In genomic region chr1:202835548-202836072, GRCh38 we compare ENCODE assay signal across 12 cellular contexts. TPM values are rescaled to one million over a fixed set of nuclear protein-coding genes. Genes with fewer than 3 reads are reported as not detected.
DNase-seq lines count a peak whose midpoint lies in the region; ATAC-seq, FAIRE-seq and TF ChIP-seq lines count a peak whose summit lies in the region.
"Had no signal": no experiment of that assay in that cellular context is flagged by ENCODE, and none has a peak within 500 bp of the region (broad histone marks: within the 10 kb centered on the region; RNA-seq: fewer than 3 reads in every experiment).

No MANE protein-coding gene starts in this region.

- H3K27ac Mint-ChIP-seq in T-helper 2 cell treated with Interferon-gamma antibody and Interleukin-4, amounts not matched to agents 5 μg/mL and 100 μg/mL, for 36 hours = no peak overlapping the region
- peak overlapping the region; percentile 94 for H3K27ac Mint-ChIP-seq in type B pancreatic cell

- H3K9ac ChIP-seq in H1 (replicated peaks in 1 of 4; ENCODE audit: extremely low read depth in 1 of 4, low read depth in 3 of 4, low read length in 3 of 4) = no peak overlapping the region

- H3K27ac ChIP-seq in H1 (ENCODE audit: low read depth, low read length) (no peak overlapping the region), vagina (no peak overlapping the region)
- H3K27ac ChIP-seq: left ventricle myocardium inferior had no signal

- no peak overlapping the region for H2BK15ac ChIP-seq in H1 (ENCODE audit: low read length)

- no peak overlapping the region; the same call in 1 of the 2 replicates for H2BK12ac ChIP-seq in H1 (ENCODE audit: low read depth, low read length)

- H3K14ac ChIP-seq in H1 (ENCODE audit: insufficient read length) = no peak overlapping the region

- H3K36me3 Mint-ChIP-seq in T-helper 2 cell treated with Interferon-gamma antibody and Interleukin-4, amounts not matched to agents 5 μg/mL and 100 μg/mL, for 36 hours (ENCODE audit: low read depth) = no peaks in the 10 kb centered on the region
- no peaks in the 10 kb centered on the region for H3K36me3 Mint-ChIP-seq in type B pancreatic cell

- no peak for FAIRE-seq in H1 (lab: Jason Lieb, UNC)

- TF ChIP-seq CTCF in H1 (IDR thresholded peaks at IDR 0.05; ENCODE audit: control extremely low read depth in 1 of 3, insufficient read depth in 1 of 3, low read depth in 1 of 3, low read length in 3 of 3) = no peak
- TF ChIP-seq CTCF in type B pancreatic cell (conservative IDR thresholded peaks at IDR 0.05) = no peak
- TF ChIP-seq CTCF in vagina (IDR thresholded peaks at IDR 0.05) = no peak

- H3K4me1 ChIP-seq in H1 (replicated peaks in 1 of 4; ENCODE audit: control insufficient read depth in 3 of 4, insufficient read depth in 4 of 4, low read length in 3 of 4) (peaks cover 0 to 6% (median 5%) of the 10 kb centered on the region in 4 experiments; a peak in 6 of 7 replicates), vagina (peaks cover 25% of the 10 kb centered on the region)
- H3K4me1 ChIP-seq: left ventricle myocardium inferior had no signal

- CTCF ChIA-PET in H1 (lab: Charles Lee; ENCODE audit: partially characterized antibody) = interaction anchor here (0.9 to 2.1 kb wide), 8 partner anchors 10 to 203 kb away, joined by 3 to 19 read pairs (median 4); partner anchors contain the start of gene PCAT6

- no peaks in the 10 kb centered on the region for H3K9me3 Mint-ChIP-seq in T-helper 2 cell treated with Interferon-gamma antibody and Interleukin-4, amounts not matched to agents 5 μg/mL and 100 μg/mL, for 36 hours
- H3K9me3 Mint-ChIP-seq in type B pancreatic cell = no peaks in the 10 kb centered on the region

- H3K18ac ChIP-seq in H1 (ENCODE audit: extremely low read depth, low read length) = 0 out of 2 replicates have a peak overlapping the region, but pooled peaks have one; percentile 32

- no peak overlapping the region for H3K4ac ChIP-seq in H1 (replicated peaks; ENCODE audit: insufficient read length, low read depth, low read length)

- H3K4me3 ChIP-seq in H1 (ENCODE audit: extremely low read depth in 1 of 4, insufficient read depth in 2 of 4, low read depth in 3 of 4, low read length in 4 of 4) (no peak overlapping the region), vagina (no peak overlapping the region)
- H3K4me3 ChIP-seq: left ventricle myocardium inferior had no signal

- peak overlapping the region; percentile 79 for H3K4me3 Mint-ChIP-seq in T-helper 2 cell treated with Interferon-gamma antibody and Interleukin-4, amounts not matched to agents 5 μg/mL and 100 μg/mL, for 36 hours
- H3K4me3 Mint-ChIP-seq in type B pancreatic cell = no peak overlapping the region

- H3K27me3 ChIP-seq in H1 (replicated peaks in 1 of 4; ENCODE audit: control insufficient read depth in 3 of 4, extremely low read depth in 1 of 4, insufficient read depth in 3 of 4, low read length in 3 of 4) = no peaks in the 10 kb centered on the region
- H3K27me3 ChIP-seq in vagina = no peaks in the 10 kb centered on the region

- no peak for TF ChIP-seq POLR2A in H1 (IDR thresholded peaks at IDR 0.05; ENCODE audit: control extremely low read depth in 1 of 2, low read depth in 2 of 2, low read length in 2 of 2)
- no peak for TF ChIP-seq POLR2A in vagina (IDR thresholded peaks at IDR 0.05)

- intact Hi-C loops in vagina (cut with DNase I) = no loop called here

- no peak overlapping the region for H4K5ac ChIP-seq in H1 (ENCODE audit: insufficient read length, low read depth, low read length)

- no peaks in the 10 kb centered on the region for H4K20me1 ChIP-seq in H1 (replicated peaks in 1 of 2; ENCODE audit: control insufficient read depth in 1 of 2, insufficient read depth in 2 of 2, low read length in 2 of 2)

- H3K79me1 ChIP-seq in H1 (ENCODE audit: low read depth, low read length) = no peaks in the 10 kb centered on the region

- ATAC-seq in GM18519 (IDR thresholded peaks at IDR 0.05; ENCODE audit: low FRiP score, unreplicated experiment) (no peak), GM21825 (IDR thresholded peaks at IDR 0.05; ENCODE audit: unreplicated experiment) (no peak)

- no peak overlapping the region for H3K56ac ChIP-seq in H1 (replicated peaks; ENCODE audit: insufficient read length, low read depth, low read length)

- H4K91ac ChIP-seq in H1 (replicated peaks; ENCODE audit: insufficient read length, low read length) = peak overlapping the region; percentile 62

- no peaks in the 10 kb centered on the region for H3K23me2 ChIP-seq in H1 (ENCODE audit: low read depth, low read length)

- no peak overlapping the region for H2AK5ac ChIP-seq in H1 (ENCODE audit: low read depth, low read length)

- no peaks in the 10 kb centered on the region for H3K79me2 ChIP-seq in H1 (ENCODE audit: control insufficient read depth in 1 of 2, insufficient read depth in 2 of 2, low read length in 2 of 2)

- POLR2A ChIA-PET in H1 (lab: Charles Lee; ENCODE audit: partially characterized antibody) = interaction anchor here (0.8 to 2.6 kb wide), 9 partner anchors 10 to 37 kb away, joined by 3 to 10 read pairs (median 4); partner anchors contain the start of gene PCAT6

- peaks cover 5% of the 10 kb centered on the region for H3K27me3 Mint-ChIP-seq in T-helper 2 cell treated with Interferon-gamma antibody and Interleukin-4, amounts not matched to agents 5 μg/mL and 100 μg/mL, for 36 hours (ENCODE audit: low read depth)
- no peaks in the 10 kb centered on the region for H3K27me3 Mint-ChIP-seq in type B pancreatic cell

- H2BK5ac ChIP-seq in H1 (ENCODE audit: low read depth, low read length) = no peak overlapping the region

- WGBS in H1 (ENCODE audit: extremely low coverage in 1 of 2, insufficient coverage in 1 of 2, insufficient read length in 1 of 2, insufficient replicate concordance in 2 of 2, low coverage in 1 of 2, low lambda C conversion rate in 2 of 2, missing lambda C conversion rate in 1 of 2), 2 experiments = 65% methylated on average over 2 of the region's 3 CpGs; no CpG with 5 or more reads in 1 of the 2 experiments

- no peak for TF ChIP-seq EP300 in H1 (IDR thresholded peaks at IDR 0.05; ENCODE audit: borderline replicate concordance in 1 of 2, low read depth in 2 of 2, low read length in 2 of 2)

- TF ChIP-seq RAD21 in H1 (IDR thresholded peaks at IDR 0.05 in 1 of 2, conservative IDR thresholded peaks at IDR 0.05 in 1 of 2; ENCODE audit: low read depth in 2 of 2, low read length in 2 of 2) = no peak

- DNase-seq in stimulated activated CD4-positive, alpha-beta T cell treated with anti-CD3 and anti-CD28 coated beads, Interleukin-15, amount 100 ng/mL, for 24 hours = peak; percentile 9
- no peak for DNase-seq in stimulated activated CD4-positive, alpha-beta T cell treated with anti-CD3 and anti-CD28 coated beads, Interleukin-4, amount 100 ng/mL, for 1 hour
- peak; percentile 28 for DNase-seq in T-helper 2 cell treated with Interferon-gamma antibody and Interleukin-4, amounts not matched to agents 5 μg/mL and 100 μg/mL, for 36 hours (ENCODE audit: low spot score)
- no peak for DNase-seq in H1 (ENCODE audit: low read depth in 1 of 2, low spot score in 2 of 2)
- no peak for DNase-seq in type B pancreatic cell (ENCODE audit: extremely low spot score, unreplicated experiment)
- DNase-seq in vagina (ENCODE audit: extremely low spot score in 2 of 2) = no peak
- DNase-seq: left ventricle myocardium inferior, NCI-H2029 treated with DMSO at 0.1 percent for 48 hours, RPMI8226 had no signal

- H3K9me3 ChIP-seq in H1 (ENCODE audit: insufficient read depth in 2 of 2, low read depth in 1 of 2, low read length in 1 of 2) = no peaks in the 10 kb centered on the region
- no peaks in the 10 kb centered on the region for H3K9me3 ChIP-seq in vagina
- H3K9me3 ChIP-seq: left ventricle myocardium inferior had no signal

- H2BK20ac ChIP-seq in H1 (ENCODE audit: low read length) = no peak overlapping the region

- no peak overlapping the region; the same call in 1 of the 2 replicates for H2AFZ ChIP-seq in H1 (ENCODE audit: low read length)

- no peak overlapping the region for H2BK120ac ChIP-seq in H1 (replicated peaks; ENCODE audit: low read depth, low read length)

- H3K36me3 ChIP-seq in H1 (ENCODE audit: control insufficient read depth in 2 of 4, insufficient read depth in 4 of 4, low read length in 3 of 4) (no peaks in the 10 kb centered on the region), vagina (no peaks in the 10 kb centered on the region)
- H3K36me3 ChIP-seq: left ventricle myocardium inferior had no signal

- H3K4me2 ChIP-seq in H1 (ENCODE audit: insufficient read depth in 1 of 2, low read depth in 2 of 2, low read length in 2 of 2) = no peak overlapping the region

- no peak overlapping the region for H3K23ac ChIP-seq in H1 (ENCODE audit: insufficient read length)

- peak overlapping the region; percentile 36; the same call in 1 of the 2 replicates for H4K8ac ChIP-seq in H1 (ENCODE audit: extremely low read depth, insufficient read depth, low read length)

- peaks cover 41% of the 10 kb centered on the region for H3K4me1 Mint-ChIP-seq in T-helper 2 cell treated with Interferon-gamma antibody and Interleukin-4, amounts not matched to agents 5 μg/mL and 100 μg/mL, for 36 hours (ENCODE audit: low read depth)
- H3K4me1 Mint-ChIP-seq in type B pancreatic cell (ENCODE audit: unreplicated experiment) = peaks cover 13% of the 10 kb centered on the region

RNA-seq across cellular contexts. Expression of gene PCAT6, which starts 24.9 kb away (rescaled TPM):
- total RNA-seq in H1 (2021; fragmentation: NEBNext Ultra II Directional; extraction: Animal tissue kit (Norgen Biotek cat#: 25700)) = 4.6 and 6.4 TPM in 2 replicates
- 14.7 and 27.5 TPM in 2 replicates for polyA plus RNA-seq in H1 (2011; rRNA removed)
- 10.7 TPM for polyA plus RNA-seq in H1 (2011; cell fraction: cytosol; rRNA removed)
- 25.7 TPM for polyA plus RNA-seq in H1 (2011; cell fraction: nucleus; rRNA removed)
- polyA plus RNA-seq in H1 (2012, experiment 1 of 2) = 12.1 to 14.2 TPM (median 13.3 TPM) in 4 replicates
- polyA plus RNA-seq in H1 (2012, experiment 2 of 2) = 9.0 TPM
- polyA plus RNA-seq in H1 (2013, experiment 1 of 2) = 21.2 TPM
- polyA plus RNA-seq in H1 (2013, experiment 2 of 2) = 19.8 TPM
- 1.5 and 3.3 TPM in 2 replicates for polyA minus RNA-seq in H1 (2011; rRNA and poly(A)+ RNA removed)
- 8.1 TPM for polyA minus RNA-seq in H1 (2011; cell fraction: cytosol; rRNA and poly(A)+ RNA removed)
- 14.6 TPM for polyA minus RNA-seq in H1 (2011; cell fraction: nucleus; rRNA and poly(A)+ RNA removed)
- total RNA-seq in type B pancreatic cell (ENCODE audit: low replicate concordance) (7.9 and 13.9 TPM in 2 replicates), vagina (not detected)
- total RNA-seq: urinary bladder had no signal

RNA-seq across cellular contexts. Expression of gene KDM5B, which starts 27.4 kb away (rescaled TPM):
- total RNA-seq in H1 (2021; fragmentation: NEBNext Ultra II Directional; extraction: Animal tissue kit (Norgen Biotek cat#: 25700)) = 210 and 221 TPM in 2 replicates
- 55.1 and 73.3 TPM in 2 replicates for polyA plus RNA-seq in H1 (2011; rRNA removed)
- 83.3 TPM for polyA plus RNA-seq in H1 (2011; cell fraction: cytosol; rRNA removed)
- 112 TPM for polyA plus RNA-seq in H1 (2011; cell fraction: nucleus; rRNA removed)
- polyA plus RNA-seq in H1 (2012, experiment 1 of 2) = 82.0 to 114 TPM (median 94.0 TPM) in 4 replicates
- polyA plus RNA-seq in H1 (2012, experiment 2 of 2) = 8.3 TPM
- polyA plus RNA-seq in H1 (2013, experiment 1 of 2) = 78.6 TPM
- 70.4 TPM for polyA plus RNA-seq in H1 (2013, experiment 2 of 2)
- 315 and 337 TPM in 2 replicates for polyA minus RNA-seq in H1 (2011; rRNA and poly(A)+ RNA removed)
- 161 TPM for polyA minus RNA-seq in H1 (2011; cell fraction: cytosol; rRNA and poly(A)+ RNA removed)
- 405 TPM for polyA minus RNA-seq in H1 (2011; cell fraction: nucleus; rRNA and poly(A)+ RNA removed)
- total RNA-seq in type B pancreatic cell (ENCODE audit: low replicate concordance) (165 and 182 TPM in 2 replicates), vagina (99.4 TPM)

RNA-seq across cellular contexts. Expression of gene RABIF, which starts 53.3 kb away (rescaled TPM):
- 5.6 and 6.5 TPM in 2 replicates for total RNA-seq in H1 (2021; fragmentation: NEBNext Ultra II Directional; extraction: Animal tissue kit (Norgen Biotek cat#: 25700))
- 5.1 and 6.9 TPM in 2 replicates for polyA plus RNA-seq in H1 (2011; rRNA removed)
- 6.4 TPM for polyA plus RNA-seq in H1 (2011; cell fraction: cytosol; rRNA removed)
- polyA plus RNA-seq in H1 (2011; cell fraction: nucleus; rRNA removed) = 2.6 TPM
- polyA plus RNA-seq in H1 (2012, experiment 1 of 2) = 5.6 to 6.8 TPM (median 6.1 TPM) in 4 replicates
- 4.3 TPM for polyA plus RNA-seq in H1 (2012, experiment 2 of 2)
- 4.8 TPM for polyA plus RNA-seq in H1 (2013, experiment 1 of 2)
- 5.0 TPM for polyA plus RNA-seq in H1 (2013, experiment 2 of 2)
- polyA minus RNA-seq in H1 (2011; rRNA and poly(A)+ RNA removed) = 4.9 and 8.0 TPM in 2 replicates
- polyA minus RNA-seq in H1 (2011; cell fraction: cytosol; rRNA and poly(A)+ RNA removed) = 2.3 TPM
- polyA minus RNA-seq in H1 (2011; cell fraction: nucleus; rRNA and poly(A)+ RNA removed) = 5.5 TPM
- total RNA-seq in type B pancreatic cell (ENCODE audit: low replicate concordance) (7.0 and 10.0 TPM in 2 replicates), vagina (7.4 TPM)

Comparison
In these comparisons a context has a peak if more than half of its experiments do, and no peak if none do; other contexts are left out.
1. DNase-seq: peak in stimulated activated CD4-positive, alpha-beta T cell treated with anti-CD3 and anti-CD28 coated beads, Interleukin-15, amount 100 ng/mL, for 24 hours (single experiment) and T-helper 2 cell treated with Interferon-gamma antibody and Interleukin-4, amounts not matched to agents 5 μg/mL and 100 μg/mL, for 36 hours (single experiment); none in stimulated activated CD4-positive, alpha-beta T cell treated with anti-CD3 and anti-CD28 coated beads, Interleukin-4, amount 100 ng/mL, for 1 hour (single experiment), H1 (0 of 2), type B pancreatic cell (single experiment) and vagina (0 of 2).